ENCODE assay signal across 1 cellular context in genomic region chr6:26532699-26533523, GRCh38.
A peak's percentile ranks its signal among the peaks of the same experiment; 100 is the strongest.
TF ChIP-seq lines count a peak whose summit lies in the region.

No MANE protein-coding gene starts in this region.

TF ChIP-seq in K562, 482 proteins besides CTCF, POLR2A, EP300 and RAD21 (continued from another document and continues in another):
- no peak for TF ChIP-seq BCLAF1 (IDR thresholded peaks at IDR 0.05; ENCODE audit: borderline replicate concordance in 1 of 2, control insufficient read depth in 1 of 2, low read depth in 2 of 2, low read length in 1 of 2)
- peak; percentile 48; the same call in 1 of the 2 replicates for TF ChIP-seq RREB1 (CRISPR knock-in tag; IDR thresholded peaks at IDR 0.05)
- peak; percentile 28 for TF ChIP-seq E2F8 (IDR thresholded peaks at IDR 0.05; ENCODE audit: low read depth, partially characterized antibody)
- TF ChIP-seq ZBTB26 (CRISPR knock-in tag; IDR thresholded peaks at IDR 0.05) = no peak
- peak; percentile 76 for TF ChIP-seq SOX6 (IDR thresholded peaks at IDR 0.05)
- TF ChIP-seq GABPB2 (CRISPR knock-in tag; conservative IDR thresholded peaks at IDR 0.05) = no peak
- no peak for TF ChIP-seq ELF4 (CRISPR knock-in tag; IDR thresholded peaks at IDR 0.05)
- TF ChIP-seq MCM7 (IDR thresholded peaks at IDR 0.05) = no peak
- TF ChIP-seq MAX (CRISPR knock-in tag; IDR thresholded peaks at IDR 0.05) = no peak; the same call in 1 of the 2 replicates
- TF ChIP-seq ZNF561 (CRISPR knock-in tag; conservative IDR thresholded peaks at IDR 0.05) = no peak
- no peak for TF ChIP-seq TSC22D4 (tag; IDR thresholded peaks at IDR 0.05)
- TF ChIP-seq MTA2 (IDR thresholded peaks at IDR 0.05; ENCODE audit: low read depth) = no peak
- TF ChIP-seq ZBED1 (IDR thresholded peaks at IDR 0.05) = no peak
- 0 out of 2 replicates have a peak, but pooled peaks have one; percentile 24 for TF ChIP-seq ZNF589 (CRISPR knock-in tag; IDR thresholded peaks at IDR 0.05; ENCODE audit: low read depth)
- no peak for TF ChIP-seq ZNF217 (CRISPR knock-in tag; IDR thresholded peaks at IDR 0.05)
- TF ChIP-seq ARID3B (CRISPR knock-in tag; IDR thresholded peaks at IDR 0.05; ENCODE audit: borderline replicate concordance) = no peak
- TF ChIP-seq HMGN3 (IDR thresholded peaks at IDR 0.05; ENCODE audit: borderline replicate concordance, extremely low read depth, insufficient read length, low read depth, low read length) = no peak
- TF ChIP-seq ZNF324 (CRISPR knock-in tag; IDR thresholded peaks at IDR 0.05) = no peak
- no peak for TF ChIP-seq PATZ1 (CRISPR knock-in tag; IDR thresholded peaks at IDR 0.05; ENCODE audit: borderline replicate concordance)
- no peak for TF ChIP-seq EHMT2 (IDR thresholded peaks at IDR 0.05)
- TF ChIP-seq TAL1 (IDR thresholded peaks at IDR 0.05) = no peak
- TF ChIP-seq SRSF3 (IDR thresholded peaks at IDR 0.05; ENCODE audit: insufficient read depth, low read length) = no peak
- 0 out of 2 replicates have a peak, but pooled peaks have one; percentile 15 for TF ChIP-seq ATF3 (IDR thresholded peaks at IDR 0.05)
- TF ChIP-seq ATF3 (CRISPR knock-in tag; conservative IDR thresholded peaks at IDR 0.05) = peak; percentile 83
- TF ChIP-seq FOXP4 (CRISPR knock-in tag; IDR thresholded peaks at IDR 0.05; ENCODE audit: borderline replicate concordance) = no peak
- TF ChIP-seq MXI1 (IDR thresholded peaks at IDR 0.05; ENCODE audit: low read depth, low read length) = no peak
- peak; percentile 26; the same call in 1 of the 2 replicates for TF ChIP-seq GMEB1 (CRISPR knock-in tag; IDR thresholded peaks at IDR 0.05)
- TF ChIP-seq E4F1 (CRISPR knock-in tag; IDR thresholded peaks at IDR 0.05; ENCODE audit: borderline replicate concordance) = no peak
- no peak for TF ChIP-seq GATAD2A (IDR thresholded peaks at IDR 0.05)
- TF ChIP-seq HNRNPH1 (optimal IDR thresholded peaks at IDR 0.05; ENCODE audit: low read depth, low read length) = no peak
